Comparison of ENCODE assay signal across 11 cellular contexts in the genomic region with DNA sequence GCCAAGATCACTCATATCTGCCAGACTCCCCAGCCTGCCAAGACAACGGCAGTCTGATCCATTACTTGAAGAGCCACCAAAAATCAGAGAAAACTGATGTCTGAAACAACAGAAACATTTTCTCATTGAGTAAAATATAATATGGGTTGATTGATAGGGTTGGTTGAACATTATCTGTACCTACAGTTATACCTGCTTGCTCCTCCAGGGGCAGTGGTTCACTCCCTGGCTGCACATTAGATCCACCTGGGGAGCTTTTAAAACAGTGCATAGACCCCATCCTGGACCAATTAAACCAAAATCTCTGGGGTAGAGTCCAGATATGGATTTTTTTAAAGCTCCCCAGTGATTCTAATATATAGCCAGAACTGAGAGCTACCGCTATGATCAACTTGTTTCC. TPM values are rescaled to one million over a fixed set of nuclear protein-coding genes. Genes with fewer than 3 reads are reported as not detected.
DNase-seq lines count a peak whose midpoint lies in the region; ATAC-seq, FAIRE-seq and TF ChIP-seq lines count a peak whose summit lies in the region.
"Had no signal": no experiment of that assay in that cellular context is flagged by ENCODE, and none has a peak within 500 bp of the region (broad histone marks: within the 10 kb centered on the region; RNA-seq: fewer than 3 reads in every experiment).

No MANE protein-coding gene starts in this region.

- ATAC-seq in DND-41 (ENCODE audit: insufficient read depth, low read depth) (0 out of 3 replicates have a peak, but pooled peaks have one; percentile 45), memory B cell (ENCODE audit: low read depth) (peak; percentile 41), GM21447 (IDR thresholded peaks at IDR 0.05; ENCODE audit: unreplicated experiment) (no peak)

- no peak overlapping the region for H3K18ac ChIP-seq in H9 (ENCODE audit: insufficient read length, low read depth, low read length)

- no peak overlapping the region for H3K4me2 ChIP-seq in DND-41 (ENCODE audit: insufficient read depth, low read length)
- H3K4me2 ChIP-seq in H9 (ENCODE audit: insufficient read depth, insufficient read length, low read length) = no peak overlapping the region
- no peak overlapping the region for H3K4me2 ChIP-seq in SU-DHL-6 (ENCODE audit: low read depth, low read length, poor library complexity, severe bottlenecking)

- H3K4me1 ChIP-seq in DND-41 (ENCODE audit: insufficient read depth, low read length) (no peaks in the 10 kb centered on the region), H9 (ENCODE audit: insufficient read depth, low read length) (no peaks in the 10 kb centered on the region; the same call in 1 of the 2 replicates)

- no peak overlapping the region for H3K27ac Mint-ChIP-seq in H9
- no peak overlapping the region for H3K27ac Mint-ChIP-seq in memory B cell

- no peak overlapping the region for H3T11ph ChIP-seq in H9 (ENCODE audit: low read length)

- peak; percentile 47 for TF ChIP-seq CTCF in DND-41 (IDR thresholded peaks at IDR 0.05; ENCODE audit: borderline replicate concordance, extremely low read depth, low read length, poor library complexity, severe bottlenecking)
- TF ChIP-seq CTCF in H9 (conservative IDR thresholded peaks at IDR 0.05) = peak; percentile 64
- TF ChIP-seq CTCF in SU-DHL-6 (IDR thresholded peaks at IDR 0.05; ENCODE audit: insufficient read depth, low read length, poor library complexity, severe bottlenecking) = peak; percentile 24

- H3K4me3 Mint-ChIP-seq in H9 = no peak overlapping the region
- no peak overlapping the region for H3K4me3 Mint-ChIP-seq in memory B cell

- no peak overlapping the region for H3K4me3 ChIP-seq in DND-41 (ENCODE audit: low read depth in 1 of 2, low read length in 2 of 2)
- no peak overlapping the region for H3K4me3 ChIP-seq in SU-DHL-6 (ENCODE audit: insufficient read depth, low read length, poor library complexity, severe bottlenecking)

- no peak overlapping the region for H3K4ac ChIP-seq in H9 (ENCODE audit: low read depth, low read length)

- H3K23ac ChIP-seq in H9 (ENCODE audit: insufficient read length, low read depth, low read length) = no peak overlapping the region

- WGBS in H9 (ENCODE audit: extremely low coverage, insufficient read length, low lambda C conversion rate) = no CpG with 5 or more reads among the region's 2 CpGs

- H3K79me2 ChIP-seq in DND-41 (ENCODE audit: insufficient read depth, low read length) = no peaks in the 10 kb centered on the region
- no peaks in the 10 kb centered on the region for H3K79me2 ChIP-seq in H9 (ENCODE audit: insufficient read depth, low read length)
- no peaks in the 10 kb centered on the region for H3K79me2 ChIP-seq in SU-DHL-6 (ENCODE audit: insufficient read depth, low read length)

- H3K9me3 Mint-ChIP-seq in H9 (peaks cover 5 to 7% of the 10 kb centered on the region in 2 experiments; a peak in 4 of 5 replicates), memory B cell (peaks cover 3% of the 10 kb centered on the region)

- H3K9ac ChIP-seq in DND-41 (ENCODE audit: low read depth, low read length) = no peak overlapping the region
- H3K9ac ChIP-seq in H9 (ENCODE audit: extremely low read depth, insufficient read length, low read length) = no peak overlapping the region
- H3K9ac ChIP-seq in SU-DHL-6 (ENCODE audit: low read length) = no peak overlapping the region

- H3K27me3 ChIP-seq in DND-41 (ENCODE audit: insufficient read depth, low read length, poor library complexity) (no peaks in the 10 kb centered on the region), H9 (ENCODE audit: insufficient read depth, low read length) (no peaks in the 10 kb centered on the region), SU-DHL-6 (ENCODE audit: low read length) (no peaks in the 10 kb centered on the region)

- peaks cover 16 to 18% of the 10 kb centered on the region in 2 experiments for H3K4me1 Mint-ChIP-seq in H9
- H3K4me1 Mint-ChIP-seq in memory B cell = no peaks in the 10 kb centered on the region

- H4K8ac ChIP-seq in H9 (replicated peaks; ENCODE audit: insufficient read length, low read depth, low read length) = no peak overlapping the region

- DNase-seq in DND-41 (no peak), H9 (no peak), memory B cell (ENCODE audit: low spot score in 2 of 2) (no peak), H54 (ENCODE audit: insufficient read length, low spot score) (no peak), NCI-H1105 (lab: John Stamatoyannopoulos, UW) (no peak)
- DNase-seq in activated CD8-positive, alpha-beta memory T cell treated with anti-CD3 and anti-CD28 coated beads for 24 hours = no peak
- DNase-seq: DMS79 treated with DMSO at 0.1 percent for 48 hours, mesendoderm had no signal

- no peak overlapping the region for H3K14ac ChIP-seq in H9 (ENCODE audit: insufficient read depth, low read length)

- no peaks in the 10 kb centered on the region for H3K79me1 ChIP-seq in H9 (ENCODE audit: insufficient read depth, low read depth, low read length, poor library complexity, severe bottlenecking)

- no peak overlapping the region for H2AK5ac ChIP-seq in H9 (ENCODE audit: insufficient read length, low read length)

- peaks cover 2 to 9% (median 5%) of the 10 kb centered on the region in 3 experiments; a peak in 1 of 7 replicates for H3K36me3 Mint-ChIP-seq in H9 (ENCODE audit: insufficient read depth in 1 of 3, low read depth in 3 of 3)
- H3K36me3 Mint-ChIP-seq in memory B cell = no peaks in the 10 kb centered on the region

- H2AFZ ChIP-seq in DND-41 (ENCODE audit: low read depth, low read length) (no peak overlapping the region), H9 (ENCODE audit: low read length) (no peak overlapping the region), SU-DHL-6 (ENCODE audit: low read depth, low read length, severe bottlenecking) (no peak overlapping the region)

- H2BK5ac ChIP-seq in H9 (ENCODE audit: insufficient read length, low read length) = no peak overlapping the region

- no peaks in the 10 kb centered on the region for H3K9me2 ChIP-seq in SU-DHL-6 (replicated peaks; ENCODE audit: insufficient read depth, low read length)

- H2BK20ac ChIP-seq in H9 (ENCODE audit: low read depth, low read length, poor library complexity, severe bottlenecking) = no peak overlapping the region

- H2BK120ac ChIP-seq in H9 (ENCODE audit: low read depth, low read length, poor library complexity, severe bottlenecking) = no peak overlapping the region

- peaks cover 6% of the 10 kb centered on the region for H3K27me3 Mint-ChIP-seq in H9 (ENCODE audit: low read depth)
- H3K27me3 Mint-ChIP-seq in memory B cell = peaks cover 10% of the 10 kb centered on the region

- H3K36me3 ChIP-seq in DND-41 (ENCODE audit: insufficient read depth, low read length) = no peaks in the 10 kb centered on the region
- no peaks in the 10 kb centered on the region for H3K36me3 ChIP-seq in SU-DHL-6 (ENCODE audit: low read length)

- no peak for FAIRE-seq in H54 (lab: Jason Lieb, UNC)

- no peak overlapping the region for H3K56ac ChIP-seq in H9 (ENCODE audit: insufficient read length, low read depth, low read length)

- H3F3A ChIP-seq in SU-DHL-6 (ENCODE audit: insufficient read depth) = no peaks in the 10 kb centered on the region

- no peak overlapping the region for H3K27ac ChIP-seq in DND-41 (ENCODE audit: low read length)
- H3K27ac ChIP-seq in H9 (ENCODE audit: insufficient read length, low read depth, low read length) = no peak overlapping the region
- H3K27ac ChIP-seq in SU-DHL-6 (ENCODE audit: low read depth, low read length) = no peak overlapping the region
- H3K27ac ChIP-seq: RWPE1 had no signal

- no peaks in the 10 kb centered on the region for H4K20me1 ChIP-seq in DND-41 (ENCODE audit: insufficient read depth, low read length)
- H4K20me1 ChIP-seq in H9 (ENCODE audit: control insufficient read depth, insufficient read depth, insufficient read length) = no peaks in the 10 kb centered on the region
- H4K20me1 ChIP-seq in SU-DHL-6 (ENCODE audit: low read depth, low read length) = no peaks in the 10 kb centered on the region

- TF ChIP-seq POLR2A in H54 (IDR thresholded peaks at IDR 0.05; ENCODE audit: low read depth, low read length) = no peak

- no peaks in the 10 kb centered on the region for H3K9me3 ChIP-seq in DND-41 (ENCODE audit: insufficient read depth, low read length, severe bottlenecking)
- H3K9me3 ChIP-seq in H9 (ENCODE audit: control insufficient read depth, low read depth, low read length) = no peaks in the 10 kb centered on the region
- no peaks in the 10 kb centered on the region for H3K9me3 ChIP-seq in SU-DHL-6 (ENCODE audit: insufficient read depth, low read length)

- H3K23me2 ChIP-seq in H9 (ENCODE audit: insufficient read length, low read depth, low read length, poor library complexity, severe bottlenecking) = no peaks in the 10 kb centered on the region

- no peak overlapping the region for H2BK12ac ChIP-seq in H9 (ENCODE audit: insufficient read length, low read depth, low read length)

- no peak overlapping the region for H4K5ac ChIP-seq in H9 (ENCODE audit: insufficient read length, low read depth, low read length)

- no peak overlapping the region for H4K91ac ChIP-seq in H9 (ENCODE audit: insufficient read length, low read depth, low read length)

- H2BK15ac ChIP-seq in H9 (ENCODE audit: low read depth, low read length) = no peak overlapping the region

RNA-seq across cellular contexts. Expression of gene SLC14A2, which starts 43.6 kb away (rescaled TPM):
- 0.07 TPM in 1 of 2 replicates, not detected in the other for total RNA-seq in H9 (2021)
